In genomic region chr16:49464093-49464492, GRCh38 we compare ENCODE assay signal across 12 cellular contexts.
A peak's percentile ranks its signal among the peaks of the same experiment; 100 is the strongest.
DNase-seq lines count a peak whose midpoint lies in the region; ATAC-seq and TF ChIP-seq lines count a peak whose summit lies in the region.
"Had no signal": no experiment of that assay in that cellular context is flagged by ENCODE, and none has a peak within 500 bp of the region (broad histone marks: within the 10 kb centered on the region; RNA-seq: fewer than 3 reads in every experiment).

No MANE protein-coding gene starts in this region.

- H3K27me3 ChIP-seq in CD4-positive, alpha-beta T cell (ENCODE audit: control insufficient read depth, insufficient read depth, low read length), result no peaks in the 10 kb centered on the region

- H3K9me3 Mint-ChIP-seq in CD4-positive, alpha-beta T cell, result no peaks in the 10 kb centered on the region
- no peaks in the 10 kb centered on the region for H3K9me3 Mint-ChIP-seq in activated CD4-positive, alpha-beta memory T cell treated with anti-CD3 and anti-CD28 coated beads, Interleukin-2, amount 10 ng/mL, durations not matched to agents 7 days and 5 days
- peaks cover 0 to 2% (median 0%) of the 10 kb centered on the region in 7 donors for H3K9me3 Mint-ChIP-seq in naive B cell

- no peak for TF ChIP-seq CTCF in CD4-positive, alpha-beta T cell (IDR thresholded peaks at IDR 0.05)

- no peak for ATAC-seq in CD4-positive, alpha-beta T cell (ENCODE audit: poor library complexity)
- ATAC-seq in naive B cell (ENCODE audit: low read depth in 2 of 2), result no peak

- intact Hi-C loops in CD4-positive, alpha-beta T cell (cut with DNase I, micrococcal nuclease), result loop anchor here in 1 of 2 experiments (2.0 kb wide), 1 partner anchor 25 kb away; no protein-coding TSS in a partner anchor

- H3K27me3 Mint-ChIP-seq in CD4-positive, alpha-beta T cell, result no peaks in the 10 kb centered on the region
- peaks cover 4% of the 10 kb centered on the region for H3K27me3 Mint-ChIP-seq in activated CD4-positive, alpha-beta memory T cell treated with anti-CD3 and anti-CD28 coated beads, Interleukin-2, amount 10 ng/mL, durations not matched to agents 7 days and 5 days
- peaks cover 8 to 10% (median 9%) of the 10 kb centered on the region in 3 donors for H3K27me3 Mint-ChIP-seq in naive B cell

- peak overlapping the region; percentile 75 for H3K27ac ChIP-seq in CD4-positive, alpha-beta T cell (ENCODE audit: low read depth, low read length)
- H3K27ac ChIP-seq: 22Rv1, stomach had no signal

- H3K4me3 Mint-ChIP-seq in CD4-positive, alpha-beta T cell, result peak overlapping the region; percentile 59
- no peak overlapping the region for H3K4me3 Mint-ChIP-seq in activated CD4-positive, alpha-beta memory T cell treated with anti-CD3 and anti-CD28 coated beads, Interleukin-2, amount 10 ng/mL, durations not matched to agents 7 days and 5 days
- peak overlapping the region in 3 of 8 donors; percentile 15 to 48 (median 46) for H3K4me3 Mint-ChIP-seq in naive B cell

- H3K27ac Mint-ChIP-seq in CD4-positive, alpha-beta T cell, result peak overlapping the region; percentile 92
- peak overlapping the region; percentile 32 for H3K27ac Mint-ChIP-seq in activated CD4-positive, alpha-beta memory T cell treated with anti-CD3 and anti-CD28 coated beads, Interleukin-2, amount 10 ng/mL, durations not matched to agents 7 days and 5 days
- H3K27ac Mint-ChIP-seq in naive B cell, result peak overlapping the region in 5 of 6 donors; percentile 51 to 91 (median 85)

- peaks cover 64% of the 10 kb centered on the region for H3K4me1 Mint-ChIP-seq in CD4-positive, alpha-beta T cell (ENCODE audit: low read depth)
- H3K4me1 Mint-ChIP-seq in activated CD4-positive, alpha-beta memory T cell treated with anti-CD3 and anti-CD28 coated beads, Interleukin-2, amount 10 ng/mL, durations not matched to agents 7 days and 5 days, result peaks cover 27% of the 10 kb centered on the region
- H3K4me1 Mint-ChIP-seq in naive B cell, result peaks cover 21 to 30% (median 23%) of the 10 kb centered on the region in 3 donors

- DNase-seq in NCI-H748 (lab: John Stamatoyannopoulos, UW; ENCODE audit: unreplicated experiment) (peak; percentile 43), NCI-H748 treated with DMSO at 0.1 percent for 48 hours (lab: John Stamatoyannopoulos, UW) (no peak), naive B cell (no peak), NOMO-1 treated with DMSO at 0.1 percent for 48 hours (lab: John Stamatoyannopoulos, UW; ENCODE audit: unreplicated experiment) (no peak), AML-193 (lab: John Stamatoyannopoulos, UW) (no peak)
- DNase-seq in CD4-positive, alpha-beta T cell, result peak in 1 of 10 experiments; percentile 25
- DNase-seq in activated CD4-positive, alpha-beta memory T cell treated with anti-CD3 and anti-CD28 coated beads, Interleukin-2, amount 10 ng/mL, durations not matched to agents 7 days and 5 days, result no peak
- DNase-seq in effector CD8-positive, alpha-beta T cell (lab: John Stamatoyannopoulos, UW), result no peak
- DNase-seq: anterior cingulate cortex, T1000 had no signal

- POLR2A ChIA-PET in CD4-positive, alpha-beta T cell (lab: Charles Lee), result interaction anchor here (1.4 kb wide), 1 partner anchor 15 kb away, joined by 3 read pairs; no protein-coding TSS in a partner anchor
- POLR2A ChIA-PET in activated CD4-positive, alpha-beta memory T cell treated with anti-CD3 and anti-CD28 coated beads, Interleukin-2, amount 10 ng/mL, durations not matched to agents 7 days and 5 days (lab: Charles Lee), result no interaction called here

- no peaks in the 10 kb centered on the region for H3K9me3 ChIP-seq in CD4-positive, alpha-beta T cell (ENCODE audit: control insufficient read depth, low read length)
- H3K9me3 ChIP-seq: stomach had no signal

- CTCF ChIA-PET in CD4-positive, alpha-beta T cell (lab: Charles Lee), result interaction anchor here (1.1 to 2.5 kb wide), 2 partner anchors 28 to 1342 kb away, joined by 3 to 5 read pairs; no protein-coding TSS in a partner anchor
- CTCF ChIA-PET in activated CD4-positive, alpha-beta memory T cell treated with anti-CD3 and anti-CD28 coated beads, Interleukin-2, amount 10 ng/mL, durations not matched to agents 7 days and 5 days (lab: Charles Lee), result interaction anchor here (0.7 kb wide), 1 partner anchor 80 kb away, joined by 4 read pairs; no protein-coding TSS in a partner anchor

- no peaks in the 10 kb centered on the region for H3K36me3 Mint-ChIP-seq in CD4-positive, alpha-beta T cell (ENCODE audit: low read depth)
- no peaks in the 10 kb centered on the region for H3K36me3 Mint-ChIP-seq in activated CD4-positive, alpha-beta memory T cell treated with anti-CD3 and anti-CD28 coated beads, Interleukin-2, amount 10 ng/mL, durations not matched to agents 7 days and 5 days (ENCODE audit: low read depth)
- H3K36me3 Mint-ChIP-seq in naive B cell, result no peaks in the 10 kb centered on the region

Comparison
In these comparisons a context has a peak if more than half of its experiments do, and no peak if none do; other contexts are left out.
1. H3K27ac Mint-ChIP-seq: peak in every context shown above with its lines; median percentile 92 in CD4-positive, alpha-beta T cell; 85 in naive B cell; 32 in activated CD4-positive, alpha-beta memory T cell treated with anti-CD3 and anti-CD28 coated beads, Interleukin-2, amount 10 ng/mL, durations not matched to agents 7 days and 5 days.